Comparison of ENCODE assay signal across 29 cellular contexts in genomic region chr2:117500721-117501120, GRCh38.
DNase-seq lines count a peak whose midpoint lies in the region; TF ChIP-seq lines count a peak whose summit lies in the region.
"Had no signal": no experiment of that assay in that cellular context is flagged by ENCODE, and none has a peak within 500 bp of the region (broad histone marks: within the 10 kb centered on the region; RNA-seq: fewer than 3 reads in every experiment).

No MANE protein-coding gene starts in this region.

- no CpG with 5 or more reads among the region's 3 CpGs for WGBS in trophoblast cell (ENCODE audit: extremely low coverage, insufficient coverage, insufficient read length)

- no peak overlapping the region for H2AFZ ChIP-seq in trophoblast cell (ENCODE audit: insufficient read depth, low read length, poor library complexity)

- H4K8ac ChIP-seq in trophoblast cell (ENCODE audit: low read depth, low read length): no peak overlapping the region

- H2BK120ac ChIP-seq in trophoblast cell (ENCODE audit: insufficient read depth, low read length, poor library complexity): no peak overlapping the region

- no peaks in the 10 kb centered on the region for H3K4me1 Mint-ChIP-seq in endothelial cell (ENCODE audit: unreplicated experiment)
- H3K4me1 Mint-ChIP-seq: B cell; CD14-positive monocyte; CD4-positive, alpha-beta memory T cell; CD4-positive, CD25-positive, alpha-beta regulatory T cell; CD8-positive, alpha-beta memory T cell had no signal

- no peaks in the 10 kb centered on the region for H3K9me3 Mint-ChIP-seq in endothelial cell (ENCODE audit: unreplicated experiment)

- no peaks in the 10 kb centered on the region for H3K36me3 ChIP-seq in trophoblast cell (ENCODE audit: control insufficient read depth in 1 of 2, insufficient read depth in 2 of 2, low read length in 2 of 2)
- H3K36me3 ChIP-seq: BE2C; BLaER1; BLaER1 treated with 17β-estradiol and CSF1 and Interleukin-3, amounts not matched to agents 10 nM and 100 nM had no signal

- H4K12ac ChIP-seq in trophoblast cell (ENCODE audit: low read depth, low read length): no peak overlapping the region

- H3K14ac ChIP-seq in trophoblast cell (ENCODE audit: low read length): no peak overlapping the region

- H3K79me1 ChIP-seq in trophoblast cell (ENCODE audit: low read length): no peaks in the 10 kb centered on the region

- no peak overlapping the region for H3K4me3 Mint-ChIP-seq in endothelial cell (ENCODE audit: unreplicated experiment)
- H3K4me3 Mint-ChIP-seq: B cell; CD14-positive monocyte; CD4-positive, alpha-beta memory T cell; CD4-positive, alpha-beta T cell; CD4-positive, CD25-positive, alpha-beta regulatory T cell; CD8-positive, alpha-beta memory T cell; CD8-positive, alpha-beta T cell had no signal

- H3K27me3 ChIP-seq in trophoblast cell (ENCODE audit: insufficient read depth, low read length): no peaks in the 10 kb centered on the region
- H3K27me3 ChIP-seq: BE2C; BLaER1; BLaER1 treated with 17β-estradiol and CSF1 and Interleukin-3, amounts not matched to agents 10 nM and 100 nM had no signal

- no peak overlapping the region for H3K4me3 ChIP-seq in trophoblast cell (ENCODE audit: low read depth, low read length)
- H3K4me3 ChIP-seq: A549; BLaER1; BLaER1 treated with 17β-estradiol and CSF1 and Interleukin-3, amounts not matched to agents 10 nM and 100 nM had no signal

- H3K4me1 ChIP-seq in trophoblast cell (ENCODE audit: control insufficient read depth in 1 of 2, insufficient read depth in 2 of 2, low read length in 2 of 2): no peaks in the 10 kb centered on the region
- H3K4me1 ChIP-seq: A549; BE2C; BLaER1; BLaER1 treated with 17β-estradiol and CSF1 and Interleukin-3, amounts not matched to agents 10 nM and 100 nM; Caco-2 had no signal

- no peak overlapping the region for H3K4ac ChIP-seq in trophoblast cell (ENCODE audit: low read depth, low read length)

- H4K91ac ChIP-seq in trophoblast cell (ENCODE audit: low read depth, low read length): no peak overlapping the region

- no peak overlapping the region for H2BK5ac ChIP-seq in trophoblast cell (ENCODE audit: low read depth, low read length, poor library complexity)

- H3K4me2 ChIP-seq in trophoblast cell (ENCODE audit: low read length): no peak overlapping the region
- H3K4me2 ChIP-seq: A549; BLaER1; BLaER1 treated with 17β-estradiol and CSF1 and Interleukin-3, amounts not matched to agents 10 nM and 100 nM had no signal

- no peak overlapping the region for H3K23ac ChIP-seq in trophoblast cell (ENCODE audit: low read length)

- no peak overlapping the region for H3K9ac ChIP-seq in trophoblast cell (ENCODE audit: low read length)
- H3K9ac ChIP-seq: BLaER1; BLaER1 treated with 17β-estradiol and CSF1 and Interleukin-3, amounts not matched to agents 10 nM and 100 nM had no signal

- H2BK12ac ChIP-seq in trophoblast cell (ENCODE audit: low read length): no peak overlapping the region

- H3K27ac ChIP-seq in trophoblast cell (ENCODE audit: low read depth, low read length): no peak overlapping the region
- H3K27ac ChIP-seq: 22Rv1; A549; BLaER1; BLaER1 treated with 17β-estradiol and CSF1 and Interleukin-3, amounts not matched to agents 10 nM and 100 nM; C4-2B had no signal

- no peaks in the 10 kb centered on the region for H3K9me3 ChIP-seq in trophoblast cell (ENCODE audit: insufficient read depth, low read depth, low read length)
- H3K9me3 ChIP-seq: A549; BE2C; BLaER1; BLaER1 treated with 17β-estradiol and CSF1 and Interleukin-3, amounts not matched to agents 10 nM and 100 nM had no signal

- no peak overlapping the region for H2AK5ac ChIP-seq in trophoblast cell (ENCODE audit: low read length)

- no peaks in the 10 kb centered on the region for H3K36me3 Mint-ChIP-seq in endothelial cell (ENCODE audit: low read depth, unreplicated experiment)
- H3K36me3 Mint-ChIP-seq: CD14-positive monocyte; CD4-positive, alpha-beta memory T cell; CD4-positive, CD25-positive, alpha-beta regulatory T cell; CD8-positive, alpha-beta memory T cell; CD8-positive, alpha-beta T cell had no signal

- H3K27ac Mint-ChIP-seq in endothelial cell (ENCODE audit: unreplicated experiment): no peak overlapping the region
- H3K27ac Mint-ChIP-seq: B cell; CD14-positive monocyte; CD4-positive, alpha-beta memory T cell; CD4-positive, alpha-beta T cell; CD4-positive, CD25-positive, alpha-beta regulatory T cell; CD8-positive, alpha-beta memory T cell; CD8-positive, alpha-beta T cell had no signal

- H3K79me2 ChIP-seq in trophoblast cell (ENCODE audit: control insufficient read depth, insufficient read depth, low read length, poor library complexity): no peaks in the 10 kb centered on the region

- TF ChIP-seq CTCF in endothelial cell (IDR thresholded peaks at IDR 0.05; ENCODE audit: unreplicated experiment): no peak

- H3K27me3 Mint-ChIP-seq in endothelial cell (ENCODE audit: unreplicated experiment): no peaks in the 10 kb centered on the region
- H3K27me3 Mint-ChIP-seq: B cell; CD4-positive, alpha-beta memory T cell; CD4-positive, alpha-beta T cell; CD4-positive, CD25-positive, alpha-beta regulatory T cell; CD8-positive, alpha-beta memory T cell had no signal

- H3K18ac ChIP-seq in trophoblast cell (ENCODE audit: low read length): no peak overlapping the region

- DNase-seq in trophoblast cell (peak; percentile 68 to 86), endothelial cell (ENCODE audit: low spot score) (no peak)
- DNase-seq: 8988T; ACHN; AML-193; BE2C; C1 segment of cervical spinal cord; Caco-2; Calu3; CD4-positive, alpha-beta memory T cell; CD4-positive, alpha-beta T cell; CD4-positive, CD25-positive, alpha-beta regulatory T cell; CD8-positive, alpha-beta memory T cell; CD8-positive, alpha-beta T cell; COR-L47; DMS 273 treated with DMSO at 0.1 percent for 48 hours; DMS153; DMS53; DMS79; DMS79 treated with DMSO at 0.1 percent for 48 hours; DND-41; EL had no signal
